ENCODE assay signal across 8 cellular contexts in genomic region chr7:20330797-20331230, GRCh38.
DNase-seq lines count a peak whose midpoint lies in the region; ATAC-seq and TF ChIP-seq lines count a peak whose summit lies in the region.

Gene ITGB8, plus strand, starts transcription at chr7:20330900. Its CDS starts 907 bp downstream, at chr7:20331807.

- TF ChIP-seq CTCF in WERI-Rb-1 (IDR thresholded peaks at IDR 0.05; ENCODE audit: low read depth, low read length) (no peak), foreskin fibroblast (IDR thresholded peaks at IDR 0.05; ENCODE audit: low read depth, low read length) (no peak)

- H3K4me3 ChIP-seq in WERI-Rb-1 (ENCODE audit: low read depth, low read length) (peak within 1 kb of the TSS; percentile 91), foreskin fibroblast (ENCODE audit: low read depth in 1 of 2, low read length in 2 of 2) (peak within 1 kb of the TSS; percentile 62 to 81)

- H3K9me3 ChIP-seq in WERI-Rb-1 (ENCODE audit: severe bottlenecking): no peaks in the 10 kb centered on the region

- peak within 1 kb of the TSS; percentile 66 for H3K27ac ChIP-seq in WERI-Rb-1

- DNase-seq in NCI-H1417 (lab: John Stamatoyannopoulos, UW) (peak; percentile 62 to 95 (median 94)), NCI-H1417 treated with DMSO at 0.1 percent for 48 hours (lab: John Stamatoyannopoulos, UW) (no peak), HK-2 (ENCODE audit: unreplicated experiment) (peak; percentile 69), WERI-Rb-1 (peak; percentile 28), foreskin fibroblast (peak in 1 of 2 donors; percentile 64), nucleus accumbens (lab: John Stamatoyannopoulos, UW) (peak in 36 of 56 donors; percentile 56 to 95 (median 85)), AG08396 (ENCODE audit: low spot score) (no peak)

- no peaks in the 10 kb centered on the region for H3K36me3 ChIP-seq in WERI-Rb-1

- no peaks in the 10 kb centered on the region for H3K27me3 ChIP-seq in WERI-Rb-1 (ENCODE audit: insufficient read depth, low read depth, severe bottlenecking)

- ATAC-seq in GM21423 (IDR thresholded peaks at IDR 0.05; ENCODE audit: unreplicated experiment): peak; percentile 20

Comparison
In these comparisons a context has a peak if more than half of its experiments do, and no peak if none do; other contexts are left out.
1. DNase-seq: peak in NCI-H1417 (3 of 3), HK-2 (single experiment), WERI-Rb-1 (single experiment) and nucleus accumbens (36 of 56); none in NCI-H1417 treated with DMSO at 0.1 percent for 48 hours (single experiment) and AG08396 (single experiment).